In genomic region chr2:182463760-182464159, GRCh38 we compare ENCODE assay signal across 1 cellular context.
TF ChIP-seq lines count a peak whose summit lies in the region.

No MANE protein-coding gene starts in this region.

TF ChIP-seq in GM23338, 12 proteins besides CTCF, POLR2A, EP300 and RAD21 (continued from another document):
- no peak for TF ChIP-seq ZNF462 (CRISPR knock-in tag; IDR thresholded peaks at IDR 0.05)
- no peak for TF ChIP-seq JUNB (IDR thresholded peaks at IDR 0.05; ENCODE audit: unreplicated experiment)
- TF ChIP-seq ZNF114 (CRISPR knock-in tag; IDR thresholded peaks at IDR 0.05): no peak
- no peak for TF ChIP-seq ZNF331 (CRISPR knock-in tag; IDR thresholded peaks at IDR 0.05; ENCODE audit: low read depth)
- no peak for TF ChIP-seq NANOG (IDR thresholded peaks at IDR 0.05; ENCODE audit: borderline replicate concordance)
- no peak for TF ChIP-seq EZH2phosphoT487 (IDR thresholded peaks at IDR 0.05; ENCODE audit: unreplicated experiment)
- TF ChIP-seq REST (IDR thresholded peaks at IDR 0.05; ENCODE audit: unreplicated experiment): no peak
- no peak for TF ChIP-seq EZH2 (IDR thresholded peaks at IDR 0.05; ENCODE audit: low read depth, unreplicated experiment)
- TF ChIP-seq STAT1 (IDR thresholded peaks at IDR 0.05; ENCODE audit: unreplicated experiment): no peak
